ENCODE assay signal across 1 cellular context in genomic region chr2:219460424-219460926, GRCh38.
A peak's percentile ranks its signal among the peaks of the same experiment; 100 is the strongest.
TF ChIP-seq lines count a peak whose summit lies in the region.

No MANE protein-coding gene starts in this region.

TF ChIP-seq in IMR-90, 13 proteins besides CTCF, POLR2A, EP300 and RAD21:
- TF ChIP-seq MAZ (IDR thresholded peaks at IDR 0.05; ENCODE audit: borderline replicate concordance, low read depth, low read length) (peak; percentile 92; the same call in 1 of the 2 replicates), RCOR1 (IDR thresholded peaks at IDR 0.05; ENCODE audit: insufficient replicate concordance, low read length) (peak; percentile 31), BHLHE40 (IDR thresholded peaks at IDR 0.05; ENCODE audit: low read depth, low read length) (peak; percentile 28; the same call in 1 of the 2 replicates), USF2 (IDR thresholded peaks at IDR 0.05; ENCODE audit: low read depth, low read length) (no peak)
